2 cellular contexts compared by ENCODE assay signal in the genomic region with DNA sequence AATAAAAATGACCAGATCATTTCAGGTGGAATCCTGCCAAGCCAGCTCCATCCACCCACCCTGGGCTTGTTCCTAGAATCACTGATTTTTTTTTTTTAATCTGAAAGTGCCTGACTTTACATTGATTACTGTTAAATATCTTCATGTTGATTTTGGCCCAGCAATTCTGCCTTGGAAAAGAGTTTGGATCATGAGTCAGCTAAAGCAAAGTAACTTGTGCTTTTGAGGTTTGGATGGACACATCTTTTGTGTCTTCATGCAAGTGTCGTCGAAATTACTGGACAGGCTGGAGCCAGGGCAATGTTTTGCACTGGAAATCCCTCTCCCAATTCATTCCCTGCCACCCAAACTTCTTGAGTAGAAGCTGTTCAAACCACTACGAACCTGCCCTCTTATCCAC.
TF ChIP-seq lines count a peak whose summit lies in the region.

No MANE protein-coding gene starts in this region.

TF ChIP-seq in SK-N-SH, 30 proteins besides CTCF, POLR2A, EP300 and RAD21 (continued from another document):
- TF ChIP-seq, protein P1, sequence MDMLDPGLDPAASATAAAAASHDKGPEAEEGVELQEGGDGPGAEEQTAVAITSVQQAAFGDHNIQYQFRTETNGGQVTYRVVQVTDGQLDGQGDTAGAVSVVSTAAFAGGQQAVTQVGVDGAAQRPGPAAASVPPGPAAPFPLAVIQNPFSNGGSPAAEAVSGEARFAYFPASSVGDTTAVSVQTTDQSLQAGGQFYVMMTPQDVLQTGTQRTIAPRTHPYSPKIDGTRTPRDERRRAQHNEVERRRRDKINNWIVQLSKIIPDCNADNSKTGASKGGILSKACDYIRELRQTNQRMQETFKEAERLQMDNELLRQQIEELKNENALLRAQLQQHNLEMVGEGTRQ (IDR thresholded peaks at IDR 0.05; ENCODE audit: borderline replicate concordance, low read depth, low read length) = no peak
- TF ChIP-seq, protein P2, sequence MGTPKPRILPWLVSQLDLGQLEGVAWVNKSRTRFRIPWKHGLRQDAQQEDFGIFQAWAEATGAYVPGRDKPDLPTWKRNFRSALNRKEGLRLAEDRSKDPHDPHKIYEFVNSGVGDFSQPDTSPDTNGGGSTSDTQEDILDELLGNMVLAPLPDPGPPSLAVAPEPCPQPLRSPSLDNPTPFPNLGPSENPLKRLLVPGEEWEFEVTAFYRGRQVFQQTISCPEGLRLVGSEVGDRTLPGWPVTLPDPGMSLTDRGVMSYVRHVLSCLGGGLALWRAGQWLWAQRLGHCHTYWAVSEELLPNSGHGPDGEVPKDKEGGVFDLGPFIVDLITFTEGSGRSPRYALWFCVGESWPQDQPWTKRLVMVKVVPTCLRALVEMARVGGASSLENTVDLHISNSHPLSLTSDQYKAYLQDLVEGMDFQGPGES (IDR thresholded peaks at IDR 0.05; ENCODE audit: low read depth, low read length) = no peak
- TF ChIP-seq FOSL2 (IDR thresholded peaks at IDR 0.05; ENCODE audit: borderline replicate concordance, low read depth) (no peak), FOXM1 (IDR thresholded peaks at IDR 0.05; ENCODE audit: low read depth) (no peak), POLR2AphosphoS5 (IDR thresholded peaks at IDR 0.05; ENCODE audit: low read depth, low read length) (no peak), FOXJ3 (CRISPR knock-in tag; IDR thresholded peaks at IDR 0.05) (no peak), NFIC (IDR thresholded peaks at IDR 0.05; ENCODE audit: borderline replicate concordance) (no peak), SIN3A (IDR thresholded peaks at IDR 0.05; ENCODE audit: borderline replicate concordance, low read depth, low read length) (no peak), RXRA (IDR thresholded peaks at IDR 0.05; ENCODE audit: borderline replicate concordance, low read depth) (no peak), RCOR1 (IDR thresholded peaks at IDR 0.05; ENCODE audit: low read length) (no peak)
- TF ChIP-seq, protein P3, sequence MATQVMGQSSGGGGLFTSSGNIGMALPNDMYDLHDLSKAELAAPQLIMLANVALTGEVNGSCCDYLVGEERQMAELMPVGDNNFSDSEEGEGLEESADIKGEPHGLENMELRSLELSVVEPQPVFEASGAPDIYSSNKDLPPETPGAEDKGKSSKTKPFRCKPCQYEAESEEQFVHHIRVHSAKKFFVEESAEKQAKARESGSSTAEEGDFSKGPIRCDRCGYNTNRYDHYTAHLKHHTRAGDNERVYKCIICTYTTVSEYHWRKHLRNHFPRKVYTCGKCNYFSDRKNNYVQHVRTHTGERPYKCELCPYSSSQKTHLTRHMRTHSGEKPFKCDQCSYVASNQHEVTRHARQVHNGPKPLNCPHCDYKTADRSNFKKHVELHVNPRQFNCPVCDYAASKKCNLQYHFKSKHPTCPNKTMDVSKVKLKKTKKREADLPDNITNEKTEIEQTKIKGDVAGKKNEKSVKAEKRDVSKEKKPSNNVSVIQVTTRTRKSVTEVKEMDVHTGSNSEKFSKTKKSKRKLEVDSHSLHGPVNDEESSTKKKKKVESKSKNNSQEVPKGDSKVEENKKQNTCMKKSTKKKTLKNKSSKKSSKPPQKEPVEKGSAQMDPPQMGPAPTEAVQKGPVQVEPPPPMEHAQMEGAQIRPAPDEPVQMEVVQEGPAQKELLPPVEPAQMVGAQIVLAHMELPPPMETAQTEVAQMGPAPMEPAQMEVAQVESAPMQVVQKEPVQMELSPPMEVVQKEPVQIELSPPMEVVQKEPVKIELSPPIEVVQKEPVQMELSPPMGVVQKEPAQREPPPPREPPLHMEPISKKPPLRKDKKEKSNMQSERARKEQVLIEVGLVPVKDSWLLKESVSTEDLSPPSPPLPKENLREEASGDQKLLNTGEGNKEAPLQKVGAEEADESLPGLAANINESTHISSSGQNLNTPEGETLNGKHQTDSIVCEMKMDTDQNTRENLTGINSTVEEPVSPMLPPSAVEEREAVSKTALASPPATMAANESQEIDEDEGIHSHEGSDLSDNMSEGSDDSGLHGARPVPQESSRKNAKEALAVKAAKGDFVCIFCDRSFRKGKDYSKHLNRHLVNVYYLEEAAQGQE (IDR thresholded peaks at IDR 0.05; ENCODE audit: low read depth, low read length) = no peak
- TF ChIP-seq, protein P4, sequence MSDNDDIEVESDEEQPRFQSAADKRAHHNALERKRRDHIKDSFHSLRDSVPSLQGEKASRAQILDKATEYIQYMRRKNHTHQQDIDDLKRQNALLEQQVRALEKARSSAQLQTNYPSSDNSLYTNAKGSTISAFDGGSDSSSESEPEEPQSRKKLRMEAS (IDR thresholded peaks at IDR 0.05; ENCODE audit: low read depth) = no peak
- TF ChIP-seq, protein P5, sequence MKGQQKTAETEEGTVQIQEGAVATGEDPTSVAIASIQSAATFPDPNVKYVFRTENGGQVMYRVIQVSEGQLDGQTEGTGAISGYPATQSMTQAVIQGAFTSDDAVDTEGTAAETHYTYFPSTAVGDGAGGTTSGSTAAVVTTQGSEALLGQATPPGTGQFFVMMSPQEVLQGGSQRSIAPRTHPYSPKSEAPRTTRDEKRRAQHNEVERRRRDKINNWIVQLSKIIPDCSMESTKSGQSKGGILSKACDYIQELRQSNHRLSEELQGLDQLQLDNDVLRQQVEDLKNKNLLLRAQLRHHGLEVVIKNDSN (IDR thresholded peaks at IDR 0.05; ENCODE audit: borderline replicate concordance, low read depth) = no peak

TF ChIP-seq in SK-N-SH treated with all-trans-retinoic acid at 6 μM for 48 hours, 23 proteins besides CTCF, POLR2A, EP300 and RAD21 (continued from another document):
- TF ChIP-seq, protein P6, sequence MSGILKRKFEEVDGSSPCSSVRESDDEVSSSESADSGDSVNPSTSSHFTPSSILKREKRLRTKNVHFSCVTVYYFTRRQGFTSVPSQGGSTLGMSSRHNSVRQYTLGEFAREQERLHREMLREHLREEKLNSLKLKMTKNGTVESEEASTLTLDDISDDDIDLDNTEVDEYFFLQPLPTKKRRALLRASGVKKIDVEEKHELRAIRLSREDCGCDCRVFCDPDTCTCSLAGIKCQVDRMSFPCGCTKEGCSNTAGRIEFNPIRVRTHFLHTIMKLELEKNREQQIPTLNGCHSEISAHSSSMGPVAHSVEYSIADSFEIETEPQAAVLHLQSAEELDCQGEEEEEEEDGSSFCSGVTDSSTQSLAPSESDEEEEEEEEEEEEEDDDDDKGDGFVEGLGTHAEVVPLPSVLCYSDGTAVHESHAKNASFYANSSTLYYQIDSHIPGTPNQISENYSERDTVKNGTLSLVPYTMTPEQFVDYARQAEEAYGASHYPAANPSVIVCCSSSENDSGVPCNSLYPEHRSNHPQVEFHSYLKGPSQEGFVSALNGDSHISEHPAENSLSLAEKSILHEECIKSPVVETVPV (CRISPR knock-in tag; IDR thresholded peaks at IDR 0.05) = no peak
